12 cellular contexts compared by ENCODE assay signal in the genomic region with DNA sequence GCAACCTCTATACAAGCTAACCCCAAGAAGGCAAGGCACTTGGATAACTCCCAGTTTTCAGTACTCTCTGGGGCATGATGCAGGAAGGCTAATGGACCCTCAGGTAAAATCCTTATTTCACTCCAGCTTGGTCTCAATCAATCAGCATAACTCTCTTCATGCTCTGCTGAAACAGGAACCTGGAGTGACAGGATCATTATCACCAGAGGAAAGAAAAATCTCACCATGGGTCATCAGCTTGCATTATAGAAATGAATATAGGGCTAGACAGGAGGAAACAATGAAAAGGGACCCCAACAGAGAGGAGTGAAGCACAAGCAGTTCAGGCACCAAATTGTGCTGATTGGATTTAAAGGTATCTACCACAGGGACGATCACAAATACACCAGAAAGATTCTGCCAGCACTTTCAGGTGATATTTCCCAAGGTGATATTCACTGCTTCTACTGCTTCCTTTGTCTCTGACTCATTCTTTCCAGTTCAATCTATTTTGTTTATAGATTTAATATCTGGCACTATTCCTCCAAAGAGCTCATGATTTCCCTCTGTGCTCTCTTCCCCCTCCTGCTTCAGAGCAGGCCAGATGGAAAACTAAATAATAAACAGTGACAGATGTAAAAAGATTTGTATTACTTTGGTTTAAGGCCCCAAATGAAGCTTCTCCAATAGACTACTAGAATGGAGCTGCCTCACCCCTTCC. TPM values are rescaled to one million over a fixed set of nuclear protein-coding genes. Genes with fewer than 3 reads are reported as not detected.
DNase-seq lines count a peak whose midpoint lies in the region; ATAC-seq, FAIRE-seq and TF ChIP-seq lines count a peak whose summit lies in the region.
"Had no signal": no experiment of that assay in that cellular context is flagged by ENCODE, and none has a peak within 500 bp of the region (broad histone marks: within the 10 kb centered on the region; RNA-seq: fewer than 3 reads in every experiment).

No MANE protein-coding gene starts in this region.

- peaks cover 0 to 3% of the 10 kb centered on the region in 2 donors for H3K27me3 Mint-ChIP-seq in natural killer cell treated with Interleukin-12 subunit alpha and Interleukin-12 subunit beta and Interleukin-15 and Interleukin-18, amount 100 ng/mL, for 72 hours
- H3K27me3 Mint-ChIP-seq: activated CD8-positive, alpha-beta memory T cell treated with anti-CD3 and anti-CD28 coated beads, Interleukin-2, amount 10 ng/mL, durations not matched to agents 7 days and 5 days had no signal

- no peak overlapping the region for H3K4me3 Mint-ChIP-seq in natural killer cell treated with Interleukin-12 subunit alpha and Interleukin-12 subunit beta and Interleukin-15 and Interleukin-18, amount 100 ng/mL, for 72 hours
- H3K4me3 Mint-ChIP-seq: activated CD8-positive, alpha-beta memory T cell treated with anti-CD3 and anti-CD28 coated beads, Interleukin-2, amount 10 ng/mL, durations not matched to agents 7 days and 5 days; WTC11 had no signal

- no peaks in the 10 kb centered on the region for H3K9me2 ChIP-seq in GM23248 (ENCODE audit: insufficient read depth)

- intact Hi-C loops in left ventricle myocardium superior (cut with micrococcal nuclease) = no loop called here

- H2AFZ ChIP-seq in GM23248 = no peak overlapping the region

- no peaks in the 10 kb centered on the region for H3K4me1 Mint-ChIP-seq in natural killer cell treated with Interleukin-12 subunit alpha and Interleukin-12 subunit beta and Interleukin-15 and Interleukin-18, amount 100 ng/mL, for 72 hours (ENCODE audit: low read depth in 2 of 2)
- H3K4me1 Mint-ChIP-seq: activated CD8-positive, alpha-beta memory T cell treated with anti-CD3 and anti-CD28 coated beads, Interleukin-2, amount 10 ng/mL, durations not matched to agents 7 days and 5 days had no signal

- TF ChIP-seq POLR2A in GM12891 (IDR thresholded peaks at IDR 0.05; ENCODE audit: low read depth, low read length) = no peak

- H3K4me2 ChIP-seq in GM23248 (ENCODE audit: unreplicated experiment) = peak overlapping the region; percentile 30

- H3K79me2 ChIP-seq in GM23248 (ENCODE audit: insufficient read depth) = no peaks in the 10 kb centered on the region

- H3K27me3 ChIP-seq in GM23248 (replicated peaks; ENCODE audit: insufficient read depth) = no peaks in the 10 kb centered on the region
- H3K27me3 ChIP-seq in brain microvascular endothelial cell (replicated peaks) = no peaks in the 10 kb centered on the region

- in situ Hi-C loops in GM23248 (cut with MboI) = no loop called here
- in situ Hi-C loops in brain microvascular endothelial cell (cut with HindIII; ENCODE audit: low pct_ligation_motif_present, low sequenced_read_pairs) = no loop called here

- ATAC-seq in left ventricle myocardium superior (no peak), GM21423 (IDR thresholded peaks at IDR 0.05; ENCODE audit: unreplicated experiment) (no peak)
- ATAC-seq in natural killer cell treated with Interleukin-12 subunit alpha and Interleukin-12 subunit beta and Interleukin-15 and Interleukin-18, amount 100 ng/mL, for 72 hours = no peak
- ATAC-seq: activated CD8-positive, alpha-beta memory T cell treated with anti-CD3 and anti-CD28 coated beads, Interleukin-2, amount 10 ng/mL, durations not matched to agents 7 days and 5 days; WTC11 had no signal

- no peak overlapping the region for H3K4me3 ChIP-seq in GM23248
- no peak overlapping the region for H3K4me3 ChIP-seq in brain microvascular endothelial cell (ENCODE audit: low read depth, low read length)
- no peak overlapping the region for H3K4me3 ChIP-seq in fibroblast of villous mesenchyme (ENCODE audit: low read depth, low read length)
- H3K4me3 ChIP-seq: K562 had no signal

- DNase-seq in GM23248 (peak; percentile 37), brain microvascular endothelial cell (no peak), fibroblast of villous mesenchyme (ENCODE audit: low read depth) (peak; percentile 79), retina (peak; percentile 55), GM12891 (ENCODE audit: insufficient read length, low spot score) (no peak), left ventricle myocardium superior (no peak)
- DNase-seq in natural killer cell treated with Interleukin-12 subunit alpha and Interleukin-12 subunit beta and Interleukin-15 and Interleukin-18, amount 100 ng/mL, for 72 hours (ENCODE audit: low spot score) = no peak
- DNase-seq: activated CD8-positive, alpha-beta memory T cell treated with anti-CD3 and anti-CD28 coated beads, Interleukin-2, amount 10 ng/mL, durations not matched to agents 7 days and 5 days; activated gamma-delta T cell treated with Interleukin-2 at 50 U/mL for 16 hours had no signal

- H3F3A ChIP-seq in GM23248 (ENCODE audit: insufficient read depth) = peaks cover 9% of the 10 kb centered on the region; the same call in 1 of the 2 replicates

- no peaks in the 10 kb centered on the region for H3K36me3 Mint-ChIP-seq in natural killer cell treated with Interleukin-12 subunit alpha and Interleukin-12 subunit beta and Interleukin-15 and Interleukin-18, amount 100 ng/mL, for 72 hours
- H3K36me3 Mint-ChIP-seq: activated CD8-positive, alpha-beta memory T cell treated with anti-CD3 and anti-CD28 coated beads, Interleukin-2, amount 10 ng/mL, durations not matched to agents 7 days and 5 days; WTC11 had no signal

- TF ChIP-seq CTCF in brain microvascular endothelial cell (IDR thresholded peaks at IDR 0.05; ENCODE audit: low read depth, low read length, missing control alignments) (no peak), fibroblast of villous mesenchyme (IDR thresholded peaks at IDR 0.05; ENCODE audit: insufficient read depth, low read depth, low read length) (no peak)

- H3K27ac Mint-ChIP-seq in natural killer cell treated with Interleukin-12 subunit alpha and Interleukin-12 subunit beta and Interleukin-15 and Interleukin-18, amount 100 ng/mL, for 72 hours = no peak overlapping the region
- H3K27ac Mint-ChIP-seq: activated CD8-positive, alpha-beta memory T cell treated with anti-CD3 and anti-CD28 coated beads, Interleukin-2, amount 10 ng/mL, durations not matched to agents 7 days and 5 days; WTC11 had no signal

- H3K27ac ChIP-seq in GM23248 (peak overlapping the region; percentile 11), brain microvascular endothelial cell (peak overlapping the region; percentile 18)

- no peak overlapping the region for H3K9ac ChIP-seq in GM23248

- H3K9me3 Mint-ChIP-seq in natural killer cell treated with Interleukin-12 subunit alpha and Interleukin-12 subunit beta and Interleukin-15 and Interleukin-18, amount 100 ng/mL, for 72 hours = no peaks in the 10 kb centered on the region

- no peak for FAIRE-seq in GM12891 (lab: Jason Lieb, UNC)
- FAIRE-seq: K562 had no signal

- no peaks in the 10 kb centered on the region for H4K20me1 ChIP-seq in GM23248 (ENCODE audit: insufficient read depth)

- no peaks in the 10 kb centered on the region for H3K9me3 ChIP-seq in GM23248 (ENCODE audit: low read depth)

- H3K4me1 ChIP-seq in GM23248 (ENCODE audit: insufficient read depth) = peaks cover 14% of the 10 kb centered on the region

- 13 to 25% methylated on average over 1 of the region's 1 CpG for WGBS in GM23248 (ENCODE audit: low coverage in 1 of 2, low lambda C conversion rate in 2 of 2, missing lambda C conversion rate in 2 of 2), 2 experiments

- H3K36me3 ChIP-seq in GM23248 (ENCODE audit: low read depth) = no peaks in the 10 kb centered on the region
- H3K36me3 ChIP-seq in brain microvascular endothelial cell (replicated peaks) = no peaks in the 10 kb centered on the region

TF ChIP-seq in GM12891, 5 proteins besides CTCF, POLR2A, EP300 and RAD21:
- TF ChIP-seq POLR2AphosphoS5 (IDR thresholded peaks at IDR 0.05; ENCODE audit: low read depth, low read length) (no peak), POU2F2 (IDR thresholded peaks at IDR 0.05; ENCODE audit: low read depth, low read length) (no peak), PAX5 (IDR thresholded peaks at IDR 0.05; ENCODE audit: insufficient read depth, low read length, severe bottlenecking) (no peak), TAF1 (IDR thresholded peaks at IDR 0.05; ENCODE audit: low read depth, low read length) (no peak), SPI1 (IDR thresholded peaks at IDR 0.05; ENCODE audit: low read depth, low read length) (no peak)

RNA-seq across cellular contexts. Expression of gene THUMPD3, which starts 23.0 kb away (rescaled TPM):
- 38.9 and 41.7 TPM in 2 replicates for total RNA-seq in GM23248 (2014; rRNA removed; shearing (Covaris generic))
- 27.9 and 28.5 TPM in 2 replicates for polyA plus RNA-seq in GM23248 (2016; fragmentation: Nextera tagmentation; extraction: Ambion mirVana)
- total RNA-seq in fibroblast of villous mesenchyme (40.3 and 50.1 TPM in 2 replicates), left ventricle myocardium superior (58.6 TPM)
- 37.6 TPM for polyA plus RNA-seq in GM12891 (2012; ENCODE audit: low read depth, missing spikeins)
- 10 to 100 TPM; 54.3 to 55.9 TPM for total RNA-seq in natural killer cell treated with Interleukin-12 subunit alpha and Interleukin-12 subunit beta and Interleukin-15 and Interleukin-18, amount 100 ng/mL, for 72 hours

RNA-seq across cellular contexts. Expression of gene SETD5, which starts 57.5 kb away (rescaled TPM):
- total RNA-seq in GM23248 (2014; rRNA removed; shearing (Covaris generic)) = 45.0 and 62.0 TPM in 2 replicates
- 31.7 and 35.0 TPM in 2 replicates for polyA plus RNA-seq in GM23248 (2016; fragmentation: Nextera tagmentation; extraction: Ambion mirVana)
- 117 and 140 TPM in 2 replicates for total RNA-seq in fibroblast of villous mesenchyme
- polyA plus RNA-seq in GM12891 (2012; ENCODE audit: low read depth, missing spikeins) = 36.4 TPM
- total RNA-seq in left ventricle myocardium superior = 60.2 TPM
- total RNA-seq in natural killer cell treated with Interleukin-12 subunit alpha and Interleukin-12 subunit beta and Interleukin-15 and Interleukin-18, amount 100 ng/mL, for 72 hours = 100 to 1,000 TPM; 131 to 188 TPM

Comparison
In these comparisons a context has a peak if more than half of its experiments do, and no peak if none do; other contexts are left out.
1. DNase-seq: peak in GM23248 (single experiment), fibroblast of villous mesenchyme (single experiment) and retina (single experiment); none in brain microvascular endothelial cell (single experiment), GM12891 (single experiment), left ventricle myocardium superior (single experiment) and natural killer cell treated with Interleukin-12 subunit alpha and Interleukin-12 subunit beta and Interleukin-15 and Interleukin-18, amount 100 ng/mL, for 72 hours (single experiment).